Comparison of ENCODE assay signal across 16 cellular contexts in the genomic region with DNA sequence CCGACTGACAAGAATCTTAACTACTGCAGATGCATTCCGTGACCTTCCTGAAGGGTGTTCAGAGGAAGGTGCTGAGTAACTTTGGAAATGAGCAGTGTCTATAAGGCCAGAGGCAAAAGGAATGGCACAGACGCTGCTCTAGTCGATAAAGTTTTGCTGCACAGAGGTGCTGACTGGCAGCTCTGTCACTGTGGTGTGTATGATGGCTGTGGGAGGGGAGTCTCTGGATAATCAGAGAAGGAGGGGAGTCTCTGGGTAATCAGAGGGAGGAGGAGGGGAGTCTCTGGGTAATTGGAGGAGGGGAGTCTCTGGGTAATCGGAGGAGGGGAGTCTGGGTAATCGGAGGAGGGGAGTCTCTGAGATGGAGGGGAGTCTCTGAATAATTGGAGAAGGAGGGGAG. TPM values are rescaled to one million over a fixed set of nuclear protein-coding genes. Genes with fewer than 3 reads are reported as not detected.
DNase-seq lines count a peak whose midpoint lies in the region; ATAC-seq and TF ChIP-seq lines count a peak whose summit lies in the region.
"Had no signal": no experiment of that assay in that cellular context is flagged by ENCODE, and none has a peak within 500 bp of the region (broad histone marks: within the 10 kb centered on the region; RNA-seq: fewer than 3 reads in every experiment).

No MANE protein-coding gene starts in this region.

- H3K36me3 Mint-ChIP-seq in Caco-2 (ENCODE audit: insufficient read depth, unreplicated experiment), result peaks cover 31% of the 10 kb centered on the region

- intact Hi-C loops in Caco-2 (cut with micrococcal nuclease; ENCODE audit: unreplicated experiment) (no loop called here), right cardiac atrium (cut with DNase I) (no loop called here), posterior vena cava (cut with DNase I) (no loop called here)

- no peaks in the 10 kb centered on the region for H3K9me3 Mint-ChIP-seq in Caco-2 (ENCODE audit: unreplicated experiment)
- H3K9me3 Mint-ChIP-seq: activated T-helper 1 cell treated with anti-CD3 and anti-CD28 coated beads, Interleukin-12 subunit alpha, Interleukin-12 subunit beta, Interleukin-2, Interleukin-4 antibody, amounts not matched to agents 30 ng/mL and 10 ng/mL and 1 ng/mL, durations not matched to agents 14 hours and 24 hours and 36 hours; immature natural killer cell; stimulated activated naive CD8-positive, alpha-beta T cell treated with anti-CD3 and anti-CD28 coated beads, Interleukin-15, Interleukin-2, amounts not matched to agents 100 ng/mL and 50 ng/mL, for 24 hours had no signal

- peak overlapping the region; percentile 67 for H3K27ac Mint-ChIP-seq in Caco-2 (ENCODE audit: unreplicated experiment)
- H3K27ac Mint-ChIP-seq: activated T-helper 1 cell treated with anti-CD3 and anti-CD28 coated beads, Interleukin-12 subunit alpha, Interleukin-12 subunit beta, Interleukin-2, Interleukin-4 antibody, amounts not matched to agents 30 ng/mL and 10 ng/mL and 1 ng/mL, durations not matched to agents 14 hours and 24 hours and 36 hours; immature natural killer cell; stimulated activated naive CD8-positive, alpha-beta T cell treated with anti-CD3 and anti-CD28 coated beads, Interleukin-15, Interleukin-2, amounts not matched to agents 100 ng/mL and 50 ng/mL, for 24 hours had no signal

- peak overlapping the region; percentile 22 for H3K4me3 Mint-ChIP-seq in Caco-2 (ENCODE audit: unreplicated experiment)
- H3K4me3 Mint-ChIP-seq: activated T-helper 1 cell treated with anti-CD3 and anti-CD28 coated beads, Interleukin-12 subunit alpha, Interleukin-12 subunit beta, Interleukin-2, Interleukin-4 antibody, amounts not matched to agents 30 ng/mL and 10 ng/mL and 1 ng/mL, durations not matched to agents 14 hours and 24 hours and 36 hours; immature natural killer cell; stimulated activated naive CD8-positive, alpha-beta T cell treated with anti-CD3 and anti-CD28 coated beads, Interleukin-15, Interleukin-2, amounts not matched to agents 100 ng/mL and 50 ng/mL, for 24 hours had no signal

- TF ChIP-seq CTCF in Caco-2 (IDR thresholded peaks at IDR 0.05; ENCODE audit: insufficient read depth in 1 of 2, low read depth in 1 of 2, low read length in 1 of 2, severe bottlenecking in 1 of 2, unreplicated experiment in 1 of 2), result no peak

- H3K9me3 ChIP-seq in Caco-2 (no peaks in the 10 kb centered on the region), right cardiac atrium (ENCODE audit: control insufficient read depth, low read length) (no peaks in the 10 kb centered on the region)

- H3K36me3 ChIP-seq in Caco-2 (ENCODE audit: control insufficient read depth, insufficient read depth, low read length), result no peaks in the 10 kb centered on the region; the same call in 1 of the 2 replicates

- ATAC-seq in right cardiac atrium (peak; percentile 43 to 60), HG02610 (IDR thresholded peaks at IDR 0.05; ENCODE audit: unreplicated experiment) (no peak), HG03095 (IDR thresholded peaks at IDR 0.05; ENCODE audit: unreplicated experiment) (no peak)
- ATAC-seq: esophagus mucosa had no signal

- POLR2A ChIA-PET in Caco-2 (lab: Charles Lee), result no interaction called here

- no peak overlapping the region for H3K4me3 ChIP-seq in Caco-2 (ENCODE audit: low read depth, low read length)
- no peak overlapping the region for H3K4me3 ChIP-seq in right cardiac atrium (ENCODE audit: low read length)

- CTCF ChIA-PET in Caco-2 (lab: Charles Lee), result no interaction called here

- H3K4me1 ChIP-seq in Caco-2, result peaks cover 27% of the 10 kb centered on the region
- peaks cover 2% of the 10 kb centered on the region for H3K4me1 ChIP-seq in right cardiac atrium (ENCODE audit: control insufficient read depth, insufficient read depth, low read length)

- H3K27me3 Mint-ChIP-seq in Caco-2 (ENCODE audit: insufficient read depth, unreplicated experiment), result no peaks in the 10 kb centered on the region
- H3K27me3 Mint-ChIP-seq: stimulated activated naive CD8-positive, alpha-beta T cell treated with anti-CD3 and anti-CD28 coated beads, Interleukin-15, Interleukin-2, amounts not matched to agents 100 ng/mL and 50 ng/mL, for 24 hours had no signal

- H3K27ac ChIP-seq in angular gyrus (ENCODE audit: low read depth, low read length) (peak overlapping the region; percentile 100), right cardiac atrium (ENCODE audit: low read length) (peak overlapping the region; percentile 60)

- peaks cover 27% of the 10 kb centered on the region for H3K4me1 Mint-ChIP-seq in Caco-2 (ENCODE audit: low read depth, unreplicated experiment)
- H3K4me1 Mint-ChIP-seq: immature natural killer cell had no signal

- DNase-seq in Caco-2, result no peak
- DNase-seq in right cardiac atrium, result peak in 2 of 3 donors; percentile 26 to 36
- peak; percentile 47 for DNase-seq in posterior vena cava (ENCODE audit: low spot score)
- no peak for DNase-seq in NCI-H1092 treated with DMSO at 0.1 percent for 48 hours (lab: John Stamatoyannopoulos, UW)
- no peak for DNase-seq in NK-92 (lab: John Stamatoyannopoulos, UW; ENCODE audit: unreplicated experiment)
- DNase-seq: immature natural killer cell; MM.1S; NCI-H526; occipital lobe; stimulated activated CD4-positive, alpha-beta T cell treated with anti-CD3 and anti-CD28 coated beads, Interleukin-2, amount 100 ng/mL, for 48 hours had no signal

- WGBS in right cardiac atrium, result 40% methylated on average over 6 of the region's 6 CpGs

- H3K27me3 ChIP-seq in Caco-2 (replicated peaks; ENCODE audit: control insufficient read depth, insufficient read depth, low read length) (no peaks in the 10 kb centered on the region), right cardiac atrium (ENCODE audit: control insufficient read depth, insufficient read depth) (no peaks in the 10 kb centered on the region)

- no TSS peak for BruUV-seq in Caco-2 (replicated peaks; lab: Mats Ljungman, UMichigan)

RNA-seq across cellular contexts. Expression of a gene that starts 18.4 kb away (rescaled TPM):
- total RNA-seq in Caco-2 (2022) (40.6 and 44.3 TPM in 2 replicates), right cardiac atrium (10 to 100 TPM; 30.2 to 33.3 (median 30.9) TPM), posterior vena cava (10 to 100 TPM; 16.3 to 16.7 TPM)
- polyA plus RNA-seq in right cardiac atrium, result 30.7 TPM

RNA-seq across cellular contexts. Expression of a gene that starts 26.7 kb away (rescaled TPM):
- total RNA-seq in Caco-2 (2022), result 85.5 and 92.6 TPM in 2 replicates
- total RNA-seq in right cardiac atrium, result under 1 TPM; 0.14 to 0.46 (median 0.20) TPM
- 0.20 TPM for polyA plus RNA-seq in right cardiac atrium
- under 1 TPM; 0.57 to 0.93 TPM for total RNA-seq in posterior vena cava
- total RNA-seq: occipital lobe had no signal

RNA-seq across cellular contexts. Expression of a gene that starts 38.5 kb away (rescaled TPM):
- 134 and 136 TPM in 2 replicates for total RNA-seq in Caco-2 (2022)
- 100 to 1,000 TPM; 188 to 203 (median 195) TPM for total RNA-seq in right cardiac atrium
- 162 TPM for polyA plus RNA-seq in right cardiac atrium
- 100 to 1,000 TPM; 197 to 209 TPM for total RNA-seq in posterior vena cava

RNA-seq across cellular contexts. Expression of a gene that starts 53.7 kb away (rescaled TPM):
- total RNA-seq in Caco-2 (2022) (119 and 124 TPM in 2 replicates), right cardiac atrium (10 to 100 TPM; 28.6 to 42.4 (median 35.1) TPM), posterior vena cava (10 to 100 TPM; 30.7 to 45.2 TPM)
- polyA plus RNA-seq in right cardiac atrium, result 61.8 TPM

Comparison
In these comparisons a context has a peak if more than half of its experiments do, and no peak if none do; other contexts are left out.
1. DNase-seq: peak in right cardiac atrium (2 of 3) and posterior vena cava (single experiment); none in Caco-2 (0 of 2), NCI-H1092 treated with DMSO at 0.1 percent for 48 hours (single experiment) and NK-92 (single experiment).
2. ATAC-seq: peak in right cardiac atrium (2 of 2); none in HG02610 (single experiment) and HG03095 (single experiment).
3. RNA of a gene that starts 26.7 kb away (total RNA-seq): 85.5 to 92.6 TPM in Caco-2; 0.57 to 0.93 TPM in posterior vena cava and 0.14 to 0.46 TPM in right cardiac atrium; every median in the first group is over 10 times any median in the second.